ENCODE assay signal across 23 cellular contexts in genomic region chrX:24215282-24215681, GRCh38.
DNase-seq lines count a peak whose midpoint lies in the region; ATAC-seq, FAIRE-seq and TF ChIP-seq lines count a peak whose summit lies in the region.
"Had no signal": no experiment of that assay in that cellular context is flagged by ENCODE, and none has a peak within 500 bp of the region (broad histone marks: within the 10 kb centered on the region; RNA-seq: fewer than 3 reads in every experiment).

No MANE protein-coding gene starts in this region.

- TF ChIP-seq EP300 in HepG2 (IDR thresholded peaks at IDR 0.05; ENCODE audit: low read depth in 2 of 2, low read length in 2 of 2) = no peak
- TF ChIP-seq EP300 in HepG2 (CRISPR knock-in tag; IDR thresholded peaks at IDR 0.05; ENCODE audit: borderline replicate concordance) = no peak

- no peaks in the 10 kb centered on the region for H3K9me3 Mint-ChIP-seq in WTC11

- TF ChIP-seq RAD21 in HepG2 (CRISPR knock-in tag; IDR thresholded peaks at IDR 0.05) = no peak

- no peaks in the 10 kb centered on the region for H4K20me1 ChIP-seq in HepG2 (ENCODE audit: insufficient read depth, low read length)

- CTCF ChIA-PET in HepG2 (lab: Yijun Ruan, JAX; ENCODE audit: low intra/inter-chr PET ratio, low total read pairs) (no interaction called here), WTC11 (lab: Charles Lee) (no interaction called here)

- FAIRE-seq in HepG2 (lab: Jason Lieb, UNC) = no peak
- FAIRE-seq: RCC 7860 had no signal

- peaks cover 9% of the 10 kb centered on the region for H3K36me3 Mint-ChIP-seq in WTC11

- TF ChIP-seq POLR2A in HepG2 (IDR thresholded peaks at IDR 0.05; ENCODE audit: insufficient read depth in 1 of 2, low read depth in 2 of 2, low read length in 2 of 2) (no peak), right lobe of liver (IDR thresholded peaks at IDR 0.05) (no peak)

- ATAC-seq in HepG2 (no peak), right lobe of liver (no peak), WTC11 (no peak)

- H3K36me3 ChIP-seq in HepG2 (replicated peaks in 1 of 2; ENCODE audit: control insufficient read depth in 1 of 2, insufficient read depth in 2 of 2, low read length in 2 of 2) (peaks cover 3 to 9% of the 10 kb centered on the region in 2 experiments; a peak in 3 of 5 replicates), right lobe of liver (peaks cover 5 to 25% (median 15%) of the 10 kb centered on the region in 4 donors)

- H3K4me1 ChIP-seq in HepG2 (ENCODE audit: insufficient read depth, low read length) (peaks cover 22% of the 10 kb centered on the region), right lobe of liver (no peaks in the 10 kb centered on the region)

- 100% methylated on average over 1 of the region's 2 CpGs for WGBS in HepG2 (ENCODE audit: low lambda C conversion rate)
- WGBS in right lobe of liver (ENCODE audit: insufficient coverage, low coverage, low lambda C conversion rate, missing lambda C conversion rate) = 91% methylated on average over 2 of the region's 2 CpGs

- H3K4me2 ChIP-seq in HepG2 (ENCODE audit: low read depth, low read length) = no peak overlapping the region

- BruUV-seq in HepG2 (replicated peaks; lab: Mats Ljungman, UMichigan) = no TSS peak

- H3K27me3 Mint-ChIP-seq in WTC11 (ENCODE audit: low read depth) = no peaks in the 10 kb centered on the region

- H3K27ac Mint-ChIP-seq in WTC11 = 0 out of 2 replicates have a peak overlapping the region, but pooled peaks have one; percentile 27

- H3K27ac ChIP-seq in HepG2 (ENCODE audit: extremely low read length, insufficient read depth, low read length) (no peak overlapping the region), right lobe of liver (no peak overlapping the region), dorsolateral prefrontal cortex (no peak overlapping the region)
- H3K27ac ChIP-seq: C4-2B, SK-N-MC had no signal

- H3K4me1 Mint-ChIP-seq in WTC11 = peaks cover 24% of the 10 kb centered on the region

- POLR2A ChIA-PET in HepG2 (lab: Yijun Ruan, JAX) = no interaction called here
- POLR2A ChIA-PET in WTC11 (lab: Charles Lee) = no interaction called here

- intact Hi-C loops in HepG2 (cut with micrococcal nuclease; ENCODE audit: unreplicated experiment) = no loop called here
- intact Hi-C loops in right lobe of liver (cut with DNase I) = no loop called here
- intact Hi-C loops in dorsolateral prefrontal cortex (cut with DNase I) = no loop called here

- DNase-seq in HepG2 (ENCODE audit: low spot score) = no peak
- no peak for DNase-seq in right lobe of liver
- DNase-seq in WTC11 (ENCODE audit: low spot score) = no peak
- peak; percentile 32 for DNase-seq in fibroblast of the aortic adventitia (ENCODE audit: low read depth)
- DNase-seq in dorsolateral prefrontal cortex = no peak
- DNase-seq in activated CD8-positive, alpha-beta memory T cell treated with anti-CD3 and anti-CD28 coated beads, Interleukin-2, amount 50 U/mL, for 48 hours = no peak
- DNase-seq in stimulated activated CD4-positive, alpha-beta T cell treated with anti-CD3 and anti-CD28 coated beads, Interleukin-4, amount 100 ng/mL, for 24 hours = no peak
- DNase-seq: ACHN, COR-L47, DMS 273 treated with DMSO at 0.1 percent for 48 hours, DND-41, HCEC 1CT, Kasumi-1, MM.1S, NCI-H1092, NCI-H1436 treated with DMSO at 0.1 percent for 48 hours, NCI-H2029 treated with DMSO at 0.1 percent for 48 hours, NCI-H510A, NCI-H748 treated with DMSO at 0.1 percent for 48 hours, Right ventricle myocardium superior had no signal

- TF ChIP-seq CTCF in HepG2 (CRISPR knock-in tag; IDR thresholded peaks at IDR 0.05) (no peak), right lobe of liver (IDR thresholded peaks at IDR 0.05) (no peak), WTC11 (IDR thresholded peaks at IDR 0.05) (no peak), fibroblast of the aortic adventitia (IDR thresholded peaks at IDR 0.05; ENCODE audit: insufficient read depth, low read length) (no peak), dorsolateral prefrontal cortex (IDR thresholded peaks at IDR 0.05 in 54 of 56, conservative IDR thresholded peaks at IDR 0.05 in 2 of 56; ENCODE audit: low read depth in 1 of 56, partially characterized antibody in 56 of 56) (no peak)

- no peak overlapping the region for H3K4me3 Mint-ChIP-seq in WTC11

- no peaks in the 10 kb centered on the region for H3K27me3 ChIP-seq in HepG2 (ENCODE audit: control insufficient read depth in 1 of 2, insufficient read depth in 2 of 2, low read length in 2 of 2)
- no peaks in the 10 kb centered on the region for H3K27me3 ChIP-seq in right lobe of liver
- H3K27me3 ChIP-seq in dorsolateral prefrontal cortex = no peaks in the 10 kb centered on the region

- no peak overlapping the region for H2AFZ ChIP-seq in HepG2 (ENCODE audit: low read length)

- in situ Hi-C loops in HepG2 (cut with HindIII; ENCODE audit: extremely low pct_ligation_motif_present, low pct_unique_long_range_greater_than_20kb) = no loop called here

- H3K4me3 ChIP-seq in HepG2 (replicated peaks in 1 of 3; ENCODE audit: insufficient read depth in 1 of 3, low read depth in 2 of 3, low read length in 3 of 3) (no peak overlapping the region), right lobe of liver (no peak overlapping the region), fibroblast of the aortic adventitia (ENCODE audit: low read depth, low read length) (no peak overlapping the region), dorsolateral prefrontal cortex (no peak overlapping the region)
- H3K4me3 ChIP-seq: SK-N-MC had no signal

- no peak overlapping the region for H3K9ac ChIP-seq in HepG2 (ENCODE audit: insufficient read depth, low read depth, low read length)

- no peaks in the 10 kb centered on the region for H3K9me3 ChIP-seq in HepG2 (ENCODE audit: low read length)
- no peaks in the 10 kb centered on the region for H3K9me3 ChIP-seq in right lobe of liver

- H3K79me2 ChIP-seq in HepG2 (ENCODE audit: insufficient read depth, low read length) = no peaks in the 10 kb centered on the region

TF ChIP-seq in HepG2, 621 proteins besides CTCF, POLR2A, EP300 and RAD21 (continues in another document):
- TF ChIP-seq, protein P1, sequence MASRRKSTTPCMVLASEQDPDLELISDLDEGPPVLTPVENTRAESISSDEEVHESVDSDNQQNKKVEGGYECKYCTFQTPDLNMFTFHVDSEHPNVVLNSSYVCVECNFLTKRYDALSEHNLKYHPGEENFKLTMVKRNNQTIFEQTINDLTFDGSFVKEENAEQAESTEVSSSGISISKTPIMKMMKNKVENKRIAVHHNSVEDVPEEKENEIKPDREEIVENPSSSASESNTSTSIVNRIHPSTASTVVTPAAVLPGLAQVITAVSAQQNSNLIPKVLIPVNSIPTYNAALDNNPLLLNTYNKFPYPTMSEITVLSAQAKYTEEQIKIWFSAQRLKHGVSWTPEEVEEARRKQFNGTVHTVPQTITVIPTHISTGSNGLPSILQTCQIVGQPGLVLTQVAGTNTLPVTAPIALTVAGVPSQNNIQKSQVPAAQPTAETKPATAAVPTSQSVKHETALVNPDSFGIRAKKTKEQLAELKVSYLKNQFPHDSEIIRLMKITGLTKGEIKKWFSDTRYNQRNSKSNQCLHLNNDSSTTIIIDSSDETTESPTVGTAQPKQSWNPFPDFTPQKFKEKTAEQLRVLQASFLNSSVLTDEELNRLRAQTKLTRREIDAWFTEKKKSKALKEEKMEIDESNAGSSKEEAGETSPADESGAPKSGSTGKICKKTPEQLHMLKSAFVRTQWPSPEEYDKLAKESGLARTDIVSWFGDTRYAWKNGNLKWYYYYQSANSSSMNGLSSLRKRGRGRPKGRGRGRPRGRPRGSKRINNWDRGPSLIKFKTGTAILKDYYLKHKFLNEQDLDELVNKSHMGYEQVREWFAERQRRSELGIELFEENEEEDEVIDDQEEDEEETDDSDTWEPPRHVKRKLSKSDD (CRISPR knock-in tag; IDR thresholded peaks at IDR 0.05; ENCODE audit: low read depth) = no peak
- TF ChIP-seq ZC3H13 (CRISPR knock-in tag; IDR thresholded peaks at IDR 0.05) = 0 out of 2 replicates have a peak, but pooled peaks have one; percentile 13
- TF ChIP-seq JUN (CRISPR knock-in tag; IDR thresholded peaks at IDR 0.05) = no peak
- no peak for TF ChIP-seq ZNF451 (CRISPR knock-in tag; IDR thresholded peaks at IDR 0.05)

TF ChIP-seq in WTC11, 78 proteins besides CTCF, POLR2A, EP300 and RAD21 (continues in another document):
- TF ChIP-seq ZNF396 (CRISPR knock-in tag; IDR thresholded peaks at IDR 0.05; ENCODE audit: borderline replicate concordance) = no peak
- no peak for TF ChIP-seq ZNF416 (CRISPR knock-in tag; IDR thresholded peaks at IDR 0.05)
- TF ChIP-seq CREB1 (CRISPR knock-in tag; IDR thresholded peaks at IDR 0.05) = no peak
- TF ChIP-seq, protein P2, sequence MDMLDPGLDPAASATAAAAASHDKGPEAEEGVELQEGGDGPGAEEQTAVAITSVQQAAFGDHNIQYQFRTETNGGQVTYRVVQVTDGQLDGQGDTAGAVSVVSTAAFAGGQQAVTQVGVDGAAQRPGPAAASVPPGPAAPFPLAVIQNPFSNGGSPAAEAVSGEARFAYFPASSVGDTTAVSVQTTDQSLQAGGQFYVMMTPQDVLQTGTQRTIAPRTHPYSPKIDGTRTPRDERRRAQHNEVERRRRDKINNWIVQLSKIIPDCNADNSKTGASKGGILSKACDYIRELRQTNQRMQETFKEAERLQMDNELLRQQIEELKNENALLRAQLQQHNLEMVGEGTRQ (CRISPR knock-in tag; IDR thresholded peaks at IDR 0.05) = no peak
- no peak for TF ChIP-seq ESRRA (CRISPR knock-in tag; IDR thresholded peaks at IDR 0.05; ENCODE audit: borderline replicate concordance)
- no peak for TF ChIP-seq FOXJ3 (CRISPR knock-in tag; IDR thresholded peaks at IDR 0.05; ENCODE audit: borderline replicate concordance)
- no peak for TF ChIP-seq ZNF512 (CRISPR knock-in tag; IDR thresholded peaks at IDR 0.05; ENCODE audit: borderline replicate concordance)
- TF ChIP-seq MLX (CRISPR knock-in tag; IDR thresholded peaks at IDR 0.05) = no peak
